10 cellular contexts compared by ENCODE assay signal in the genomic region with DNA sequence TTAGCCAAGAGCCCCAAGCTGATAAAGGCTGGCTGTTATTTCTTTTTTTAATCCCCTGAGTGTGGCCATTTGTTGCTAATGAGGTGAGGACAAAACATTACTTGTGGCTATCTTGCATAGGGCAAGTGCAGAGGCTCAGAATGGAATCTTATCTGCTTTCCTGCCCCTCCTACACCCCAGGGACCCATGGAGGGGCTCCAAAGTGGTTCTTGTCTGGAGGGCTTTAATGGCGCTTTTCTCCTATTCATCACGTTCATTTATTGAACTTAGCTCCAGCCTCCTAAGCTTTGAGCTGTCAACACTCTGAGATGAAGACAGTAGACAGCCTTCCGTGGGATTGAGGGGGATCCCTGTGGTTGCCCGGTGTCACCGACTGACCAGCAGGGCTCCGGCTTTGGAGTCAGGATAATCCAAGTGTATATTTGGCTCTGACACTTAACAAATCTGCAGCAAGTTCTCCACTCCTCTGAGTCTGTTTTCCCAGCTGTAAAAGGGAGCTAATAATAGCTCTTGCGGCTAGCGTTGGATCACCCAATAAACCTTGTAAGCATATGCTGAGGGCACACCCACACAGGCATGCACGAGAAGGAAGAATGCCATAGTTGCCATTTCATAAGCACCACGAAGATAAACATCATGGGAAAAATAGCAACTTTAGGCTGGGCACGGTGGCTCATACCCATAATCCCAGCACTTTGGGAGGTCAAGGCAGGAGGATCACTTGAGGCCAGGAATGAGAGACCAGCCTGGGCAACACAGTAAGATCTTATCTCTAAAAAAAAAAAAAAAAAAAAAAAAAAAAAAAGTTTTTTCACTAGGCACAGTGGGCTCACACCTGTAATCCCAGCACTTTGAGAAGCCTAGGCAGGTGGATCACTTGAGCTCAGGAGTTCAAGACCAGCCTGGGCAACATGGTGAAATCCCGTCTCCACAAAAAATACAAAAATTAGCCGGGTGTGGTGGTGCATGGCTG. TPM values are rescaled to one million over a fixed set of nuclear protein-coding genes. Genes with fewer than 3 reads are reported as not detected.
A peak's percentile ranks its signal among the peaks of the same experiment; 100 is the strongest.
DNase-seq lines count a peak whose midpoint lies in the region; ATAC-seq, FAIRE-seq and TF ChIP-seq lines count a peak whose summit lies in the region.
"Had no signal": no experiment of that assay in that cellular context is flagged by ENCODE, and none has a peak within 500 bp of the region (broad histone marks: within the 10 kb centered on the region; RNA-seq: fewer than 3 reads in every experiment).

No MANE protein-coding gene starts in this region.

- peaks cover 12% of the 10 kb centered on the region for H3K9me3 Mint-ChIP-seq in activated CD8-positive, alpha-beta T cell treated with anti-CD3 and anti-CD28 coated beads, Interleukin-2, amount 10 ng/mL, durations not matched to agents 7 days and 5 days (ENCODE audit: insufficient read depth)

- CTCF ChIA-PET in A549 (lab: Yijun Ruan, JAX), result interaction anchor here (0.7 to 1.7 kb wide), 5 partner anchors 9 to 63 kb away, joined by 3 to 8 read pairs (median 3); no protein-coding TSS in a partner anchor
- CTCF ChIA-PET in activated CD8-positive, alpha-beta T cell treated with anti-CD3 and anti-CD28 coated beads, Interleukin-2, amount 10 ng/mL, durations not matched to agents 7 days and 5 days (lab: Charles Lee), result interaction anchor here (1.5 to 2.1 kb wide), 2 partner anchors 9 to 11 kb away, joined by 6 to 7 read pairs; no protein-coding TSS in a partner anchor

- H3K27ac Mint-ChIP-seq in activated CD8-positive, alpha-beta T cell treated with anti-CD3 and anti-CD28 coated beads, Interleukin-2, amount 10 ng/mL, durations not matched to agents 7 days and 5 days, result no peak overlapping the region

- H3K4me3 ChIP-seq in A549 (no peak overlapping the region), left lung (no peak overlapping the region)

- DNase-seq in A549 (ENCODE audit: low read depth in 1 of 2, low spot score in 1 of 2), result peak in 1 of 2 experiments; percentile 69
- DNase-seq in KBM-7, result peak; percentile 81
- DNase-seq in amniotic epithelial cell (ENCODE audit: low read depth), result peak; percentile 94
- no peak for DNase-seq in left lung
- no peak for DNase-seq in activated CD4-positive, alpha-beta T cell treated with anti-CD3 and anti-CD28 coated beads for 48 hours
- no peak for DNase-seq in activated CD8-positive, alpha-beta T cell treated with anti-CD3 and anti-CD28 coated beads, Interleukin-2, amount 10 ng/mL, durations not matched to agents 7 days and 5 days
- DNase-seq in head of caudate nucleus, result no peak
- no peak for DNase-seq in RKO (ENCODE audit: low spot score)

- intact Hi-C loops in left lung (cut with DNase I), result no loop called here
- intact Hi-C loops in head of caudate nucleus (cut with DNase I), result no loop called here

- FAIRE-seq in A549 (lab: Jason Lieb, UNC), result no peak
- FAIRE-seq: TTC549 had no signal

- no peaks in the 10 kb centered on the region for H3K4me1 Mint-ChIP-seq in activated CD8-positive, alpha-beta T cell treated with anti-CD3 and anti-CD28 coated beads, Interleukin-2, amount 10 ng/mL, durations not matched to agents 7 days and 5 days (ENCODE audit: low read depth)

- ATAC-seq in A549, result peak; percentile 30 to 74; a peak in 4 of 6 replicates
- ATAC-seq in left lung, result peak; percentile 89
- ATAC-seq in activated CD8-positive, alpha-beta T cell treated with anti-CD3 and anti-CD28 coated beads, Interleukin-2, amount 10 ng/mL, durations not matched to agents 7 days and 5 days, result no peak

- TF ChIP-seq RAD21 in A549 (conservative IDR thresholded peaks at IDR 0.05 in 1 of 2, IDR thresholded peaks at IDR 0.05 in 1 of 2), result no peak

- H3K27ac ChIP-seq in A549, result no peak overlapping the region
- H3K27ac ChIP-seq in left lung, result peak overlapping the region in 1 of 2 donors; percentile 9

- POLR2A ChIA-PET in A549 (lab: Yijun Ruan, JAX), result no interaction called here
- POLR2A ChIA-PET in activated CD8-positive, alpha-beta T cell treated with anti-CD3 and anti-CD28 coated beads, Interleukin-2, amount 10 ng/mL, durations not matched to agents 7 days and 5 days (lab: Charles Lee), result no interaction called here

- WGBS in A549 (ENCODE audit: missing lambda C conversion rate), result 51% methylated on average over 13 of the region's 13 CpGs

- H3K36me3 ChIP-seq in left lung, result no peaks in the 10 kb centered on the region

- no peaks in the 10 kb centered on the region for H3K27me3 ChIP-seq in left lung

- TF ChIP-seq CTCF in A549 (IDR thresholded peaks at IDR 0.05) (no peak), left lung (IDR thresholded peaks at IDR 0.05) (no peak)

- H3K9me3 ChIP-seq in A549 (peaks cover 34% of the 10 kb centered on the region), left lung (peaks cover 0 to 17% of the 10 kb centered on the region in 2 donors)

- H3K27me3 Mint-ChIP-seq in activated CD8-positive, alpha-beta T cell treated with anti-CD3 and anti-CD28 coated beads, Interleukin-2, amount 10 ng/mL, durations not matched to agents 7 days and 5 days (ENCODE audit: low read depth), result peaks cover 21% of the 10 kb centered on the region

- peaks cover 4% of the 10 kb centered on the region for H3K36me3 Mint-ChIP-seq in activated CD8-positive, alpha-beta T cell treated with anti-CD3 and anti-CD28 coated beads, Interleukin-2, amount 10 ng/mL, durations not matched to agents 7 days and 5 days (ENCODE audit: low read depth)

- no peak overlapping the region for H3K4me3 Mint-ChIP-seq in activated CD8-positive, alpha-beta T cell treated with anti-CD3 and anti-CD28 coated beads, Interleukin-2, amount 10 ng/mL, durations not matched to agents 7 days and 5 days

- no peak for TF ChIP-seq EP300 in A549 (IDR thresholded peaks at IDR 0.05)

- no peak overlapping the region for H3K4me2 ChIP-seq in A549

- no peak for TF ChIP-seq POLR2A in A549 (IDR thresholded peaks at IDR 0.05; ENCODE audit: low read length)

- H3K4me1 ChIP-seq in A549, result no peaks in the 10 kb centered on the region
- peaks cover 6 to 11% of the 10 kb centered on the region in 2 donors for H3K4me1 ChIP-seq in left lung

- in situ Hi-C loops in KBM-7 (cut with MboI; ENCODE audit: low pct_unique_long_range_greater_than_20kb, low sequenced_read_pairs), result no loop called here

TF ChIP-seq in A549, 52 proteins besides CTCF, POLR2A, EP300 and RAD21:
- TF ChIP-seq RARB (CRISPR knock-in tag; IDR thresholded peaks at IDR 0.05) (no peak), FOSL2 (IDR thresholded peaks at IDR 0.05) (no peak), FOSL2 (CRISPR knock-in tag; IDR thresholded peaks at IDR 0.05) (no peak), NR3C1 (IDR thresholded peaks at IDR 0.05) (no peak)

RNA-seq across cellular contexts. Expression of gene MYH11, which starts 44.8 kb away (rescaled TPM):
- polyA plus RNA-seq in A549 (2011; rRNA removed) (0.03 TPM in 2 replicates), A549 (2017; fragmentation: RNase III; extraction: RNeasy Plus Mini Kit Qiagen cat#74134 plus additional on column Dnase treatment) (0.07 to 0.10 TPM (median 0.09 TPM) in 3 replicates)
- 0.01 TPM in 2 replicates for polyA plus RNA-seq in A549 (2012; cell fraction: cytosol; rRNA removed)
- polyA plus RNA-seq in A549 (2012; cell fraction: nucleus; rRNA removed), result 0.01 TPM in 1 of 2 replicates, not detected in the other
- polyA minus RNA-seq in A549 (2011; rRNA and poly(A)+ RNA removed), result 0.05 and 0.12 TPM in 2 replicates
- total RNA-seq in left lung, result 10 to 100 TPM; 47.3 to 94.8 TPM
- total RNA-seq in activated CD8-positive, alpha-beta T cell treated with anti-CD3 and anti-CD28 coated beads, Interleukin-2, amount 10 ng/mL, durations not matched to agents 7 days and 5 days, result not detected
- total RNA-seq: G401 had no signal

Comparison
In these comparisons a context has a peak if more than half of its experiments do, and no peak if none do; other contexts are left out.
1. DNase-seq: peak in KBM-7 (single experiment) and amniotic epithelial cell (single experiment); none in left lung (0 of 2), activated CD4-positive, alpha-beta T cell treated with anti-CD3 and anti-CD28 coated beads for 48 hours (single experiment), activated CD8-positive, alpha-beta T cell treated with anti-CD3 and anti-CD28 coated beads, Interleukin-2, amount 10 ng/mL, durations not matched to agents 7 days and 5 days (single experiment), head of caudate nucleus (0 of 42) and RKO (single experiment).
2. RNA of gene MYH11, which starts 44.8 kb away (total RNA-seq): 47.3 to 94.8 TPM in left lung; not detected in activated CD8-positive, alpha-beta T cell treated with anti-CD3 and anti-CD28 coated beads, Interleukin-2, amount 10 ng/mL, durations not matched to agents 7 days and 5 days; every median in the first group is over 10 times any median in the second.